ENCODE assay signal across 19 cellular contexts in genomic region chr16:67120025-67120424, GRCh38. TPM values are rescaled to one million over a fixed set of nuclear protein-coding genes. Genes with fewer than 3 reads are reported as not detected.
DNase-seq lines count a peak whose midpoint lies in the region; ATAC-seq lines count a peak whose summit lies in the region.
"Had no signal": no experiment of that assay in that cellular context is flagged by ENCODE, and none has a peak within 500 bp of the region (broad histone marks: within the 10 kb centered on the region; RNA-seq: fewer than 3 reads in every experiment).

No MANE protein-coding gene starts in this region.

- H3K4me3 ChIP-seq in MG63: no peak overlapping the region
- H3K4me3 ChIP-seq: BLaER1 treated with 17β-estradiol and CSF1 and Interleukin-3, amounts not matched to agents 10 nM and 100 nM; GM23248 had no signal

- H3K27ac ChIP-seq in angular gyrus (ENCODE audit: low read depth, low read length): peak overlapping the region; percentile 9
- peak overlapping the region; percentile 31 for H3K27ac ChIP-seq in substantia nigra (ENCODE audit: low read depth, low read length, poor library complexity, severe bottlenecking)
- H3K27ac ChIP-seq: BLaER1 treated with 17β-estradiol and CSF1 and Interleukin-3, amounts not matched to agents 10 nM and 100 nM; GM23248; KMS-11 had no signal

- ATAC-seq in GM18909 (IDR thresholded peaks at IDR 0.05; ENCODE audit: poor library complexity, unreplicated experiment): no peak
- ATAC-seq: HCT116, Right ventricle myocardium inferior had no signal

- H3K36me3 ChIP-seq in MG63: peaks cover 3% of the 10 kb centered on the region; the same call in 1 of the 2 replicates

- no peaks in the 10 kb centered on the region for H3K9me3 ChIP-seq in MG63
- H3K9me3 ChIP-seq: BLaER1 treated with 17β-estradiol and CSF1 and Interleukin-3, amounts not matched to agents 10 nM and 100 nM had no signal

- no peaks in the 10 kb centered on the region for H3K27me3 ChIP-seq in MG63
- H3K27me3 ChIP-seq: BLaER1 treated with 17β-estradiol and CSF1 and Interleukin-3, amounts not matched to agents 10 nM and 100 nM had no signal

- DNase-seq in activated effector memory CD4-positive, alpha-beta T cell treated with anti-CD3 and anti-CD28 coated beads, Interleukin-2, amount 50 U/mL, for 16 hours: peak; percentile 33
- DNase-seq in activated effector memory CD4-positive, alpha-beta T cell treated with Interleukin-2 at 50 U/mL for 16 hours: no peak
- DNase-seq in substantia nigra (lab: John Stamatoyannopoulos, UW) (no peak), MG63 (no peak)
- DNase-seq: CD8-positive, alpha-beta memory T cell; GF-D8; GM23248; MM.1S; NCI-H1105 treated with DMSO at 0.1 percent for 48 hours; NCI-H1694 treated with DMSO at 0.1 percent for 48 hours; NCI-H2107; NCI-H2227 treated with DMSO at 0.1 percent for 48 hours; NCI-H524 had no signal

RNA-seq across cellular contexts. Expression of gene PHAF1, which starts 10.3 kb away (rescaled TPM):
- total RNA-seq in MG63 (2014; rRNA removed; shearing (Covaris generic); ENCODE audit: low replicate concordance): 5.6 and 18.9 TPM in 2 replicates

RNA-seq across cellular contexts. Expression of gene B3GNT9, which starts 30.8 kb away (rescaled TPM):
- 5.2 and 10.0 TPM in 2 replicates for total RNA-seq in MG63 (2014; rRNA removed; shearing (Covaris generic); ENCODE audit: low replicate concordance)

RNA-seq across cellular contexts. Expression of gene TRADD, which starts 39.7 kb away (rescaled TPM):
- 11.4 and 14.4 TPM in 2 replicates for total RNA-seq in MG63 (2014; rRNA removed; shearing (Covaris generic); ENCODE audit: low replicate concordance)

RNA-seq across cellular contexts. Expression of gene FBXL8, which starts 39.7 kb away (rescaled TPM):
- total RNA-seq in MG63 (2014; rRNA removed; shearing (Covaris generic); ENCODE audit: low replicate concordance): 2.5 and 7.0 TPM in 2 replicates

RNA-seq across cellular contexts. Expression of gene HSF4, which starts 44.5 kb away (rescaled TPM):
- total RNA-seq in MG63 (2014; rRNA removed; shearing (Covaris generic); ENCODE audit: low replicate concordance): 3.9 TPM in 1 of 2 replicates, not detected in the other
